In the genomic region with DNA sequence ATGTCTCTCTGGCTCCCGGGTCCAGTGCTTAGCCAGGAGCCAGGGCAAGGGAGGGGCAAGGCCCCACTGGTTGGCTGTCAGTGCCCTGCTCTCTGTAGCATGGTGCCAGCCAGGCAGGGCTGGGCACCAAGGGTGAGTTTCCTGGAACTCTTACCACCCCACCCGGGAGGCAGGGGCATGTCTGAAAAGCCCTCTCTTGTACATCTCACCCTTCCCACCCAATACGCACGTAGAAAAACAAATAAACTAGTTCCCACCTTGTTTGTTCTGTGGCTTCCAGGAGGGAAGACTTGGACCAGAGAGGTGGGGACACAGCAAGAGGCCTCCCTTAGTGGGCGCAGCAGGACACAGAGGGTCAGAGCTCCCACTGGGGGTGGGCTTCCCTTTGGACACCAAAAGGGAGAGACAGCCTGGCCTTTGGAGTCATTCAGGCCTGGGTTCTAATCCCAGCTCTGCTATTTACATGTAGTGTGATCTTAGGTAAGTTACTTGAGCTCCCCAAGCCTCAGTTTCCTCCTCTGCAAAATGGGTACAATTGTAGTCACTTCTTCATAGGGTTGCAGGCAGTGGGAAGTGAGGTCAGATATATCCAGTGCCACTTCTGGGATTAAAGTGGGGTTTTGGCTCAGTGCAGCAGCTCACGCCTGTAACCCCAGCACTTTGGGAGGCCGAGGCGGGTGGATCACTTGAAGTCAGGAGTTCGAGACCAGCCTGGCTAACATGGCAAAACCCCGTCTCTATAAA, we compare ENCODE assay signal across 1 cellular context.
TF ChIP-seq lines count a peak whose summit lies in the region.

No MANE protein-coding gene starts in this region.

TF ChIP-seq in K562, 482 proteins besides CTCF, POLR2A, EP300 and RAD21 (continued from another document):
- TF ChIP-seq, protein P1, sequence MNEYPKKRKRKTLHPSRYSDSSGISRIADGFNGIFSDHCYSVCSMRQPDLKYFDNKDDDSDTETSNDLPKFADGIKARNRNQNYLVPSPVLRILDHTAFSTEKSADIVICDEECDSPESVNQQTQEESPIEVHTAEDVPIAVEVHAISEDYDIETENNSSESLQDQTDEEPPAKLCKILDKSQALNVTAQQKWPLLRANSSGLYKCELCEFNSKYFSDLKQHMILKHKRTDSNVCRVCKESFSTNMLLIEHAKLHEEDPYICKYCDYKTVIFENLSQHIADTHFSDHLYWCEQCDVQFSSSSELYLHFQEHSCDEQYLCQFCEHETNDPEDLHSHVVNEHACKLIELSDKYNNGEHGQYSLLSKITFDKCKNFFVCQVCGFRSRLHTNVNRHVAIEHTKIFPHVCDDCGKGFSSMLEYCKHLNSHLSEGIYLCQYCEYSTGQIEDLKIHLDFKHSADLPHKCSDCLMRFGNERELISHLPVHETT (CRISPR knock-in tag; conservative IDR thresholded peaks at IDR 0.05 in 1 of 2, IDR thresholded peaks at IDR 0.05 in 1 of 2): no peak
- TF ChIP-seq CHD4 (IDR thresholded peaks at IDR 0.05; ENCODE audit: insufficient read depth, insufficient replicate concordance, low read depth, low read length, poor library complexity, severe bottlenecking) (peak; percentile 60), FOXA3 (CRISPR knock-in tag; conservative IDR thresholded peaks at IDR 0.05 in 1 of 2, IDR thresholded peaks at IDR 0.05 in 1 of 2) (no peak), HDAC2 (IDR thresholded peaks at IDR 0.05) (0 out of 2 replicates have a peak, but pooled peaks have one; percentile 55), ZNF174 (CRISPR knock-in tag; IDR thresholded peaks at IDR 0.05) (no peak), BCOR (IDR thresholded peaks at IDR 0.05) (peak; percentile 91), HNRNPLL (IDR thresholded peaks at IDR 0.05; ENCODE audit: low read depth, low read length, poor library complexity, severe bottlenecking) (no peak), PTBP1 (IDR thresholded peaks at IDR 0.05; ENCODE audit: low read depth, low read length) (no peak), ATF1 (CRISPR knock-in tag; IDR thresholded peaks at IDR 0.05) (no peak), ATF1 (tag; IDR thresholded peaks at IDR 0.05) (no peak)
- TF ChIP-seq, protein P2, sequence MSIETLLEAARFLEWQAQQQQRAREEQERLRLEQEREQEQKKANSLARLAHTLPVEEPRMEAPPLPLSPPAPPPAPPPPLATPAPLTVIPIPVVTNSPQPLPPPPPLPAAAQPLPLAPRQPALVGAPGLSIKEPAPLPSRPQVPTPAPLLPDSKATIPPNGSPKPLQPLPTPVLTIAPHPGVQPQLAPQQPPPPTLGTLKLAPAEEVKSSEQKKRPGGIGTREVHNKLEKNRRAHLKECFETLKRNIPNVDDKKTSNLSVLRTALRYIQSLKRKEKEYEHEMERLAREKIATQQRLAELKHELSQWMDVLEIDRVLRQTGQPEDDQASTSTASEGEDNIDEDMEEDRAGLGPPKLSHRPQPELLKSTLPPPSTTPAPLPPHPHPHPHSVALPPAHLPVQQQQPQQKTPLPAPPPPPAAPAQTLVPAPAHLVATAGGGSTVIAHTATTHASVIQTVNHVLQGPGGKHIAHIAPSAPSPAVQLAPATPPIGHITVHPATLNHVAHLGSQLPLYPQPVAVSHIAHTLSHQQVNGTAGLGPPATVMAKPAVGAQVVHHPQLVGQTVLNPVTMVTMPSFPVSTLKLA (conservative IDR thresholded peaks at IDR 0.05): no peak
